ENCODE assay signal across 18 cellular contexts in genomic region chr5:90293931-90294330, GRCh38.
DNase-seq lines count a peak whose midpoint lies in the region; ATAC-seq, FAIRE-seq and TF ChIP-seq lines count a peak whose summit lies in the region.
"Had no signal": no experiment of that assay in that cellular context is flagged by ENCODE, and none has a peak within 500 bp of the region (broad histone marks: within the 10 kb centered on the region; RNA-seq: fewer than 3 reads in every experiment).

No MANE protein-coding gene starts in this region.

- H2BK15ac ChIP-seq in H1 (ENCODE audit: low read length), result no peak overlapping the region

- POLR2A ChIA-PET in H1 (lab: Charles Lee; ENCODE audit: partially characterized antibody), result no interaction called here
- POLR2A ChIA-PET in CD4-positive, alpha-beta T cell (lab: Charles Lee), result no interaction called here

- peaks cover 0 to 4% (median 2%) of the 10 kb centered on the region in 4 experiments; a peak in 2 of 7 replicates for H3K4me1 ChIP-seq in H1 (replicated peaks in 1 of 4; ENCODE audit: control insufficient read depth in 3 of 4, insufficient read depth in 4 of 4, low read length in 3 of 4)
- H3K4me1 ChIP-seq: thyroid gland had no signal

- no peaks in the 10 kb centered on the region for H3K79me1 ChIP-seq in H1 (ENCODE audit: low read depth, low read length)

- peak; percentile 19 for FAIRE-seq in H1 (lab: Jason Lieb, UNC)
- FAIRE-seq: GM19239 had no signal

- no peak for TF ChIP-seq EP300 in H1 (IDR thresholded peaks at IDR 0.05; ENCODE audit: borderline replicate concordance in 1 of 2, low read depth in 2 of 2, low read length in 2 of 2)

- no peaks in the 10 kb centered on the region for H3K79me2 ChIP-seq in H1 (ENCODE audit: control insufficient read depth in 1 of 2, insufficient read depth in 2 of 2, low read length in 2 of 2)

- H2AFZ ChIP-seq in H1 (ENCODE audit: low read length), result no peak overlapping the region

- in situ Hi-C loops in Caki2 (cut with HindIII; ENCODE audit: low pct_unique_long_range_greater_than_20kb, low sequenced_read_pairs), result no loop called here

- ATAC-seq in CD4-positive, alpha-beta T cell (ENCODE audit: poor library complexity), result no peak
- ATAC-seq in HG03354 (IDR thresholded peaks at IDR 0.05; ENCODE audit: poor library complexity, severe bottlenecking, unreplicated experiment), result no peak
- ATAC-seq: activated T-cell treated with anti-CD3 and anti-CD28 coated beads, Interleukin-2, amount 50 U/mL, for 72 hours; gastrocnemius medialis had no signal

- no peak overlapping the region for H3K4ac ChIP-seq in H1 (replicated peaks; ENCODE audit: insufficient read length, low read depth, low read length)

- H3K14ac ChIP-seq in H1 (ENCODE audit: insufficient read length), result no peak overlapping the region

- DNase-seq in Caki2 (ENCODE audit: low read depth), result peak; percentile 45
- DNase-seq in NCI-H226, result peak; percentile 37
- DNase-seq in H1 (ENCODE audit: low read depth in 1 of 2, low spot score in 2 of 2), result no peak
- peak; percentile 1 to 54 for DNase-seq in lung microvascular endothelial cell (ENCODE audit: low read depth in 2 of 2)
- no peak for DNase-seq in CD4-positive, alpha-beta T cell
- DNase-seq in NCI-H2029 (lab: John Stamatoyannopoulos, UW), result no peak
- DNase-seq in NCI-H1092 treated with DMSO at 0.1 percent for 48 hours (lab: John Stamatoyannopoulos, UW), result no peak
- DNase-seq: activated CD4-positive, alpha-beta T cell treated with anti-CD3 and anti-CD28 coated beads, Interleukin-2, amount 10 ng/mL, durations not matched to agents 24 days and 14 days; activated T-cell treated with anti-CD3 and anti-CD28 coated beads, Interleukin-2, amount 50 U/mL, for 72 hours; amniotic stem cell; gastrocnemius medialis; kidney; posterior cingulate gyrus; thyroid gland had no signal

- H3K4me3 ChIP-seq in H1 (ENCODE audit: extremely low read depth in 1 of 4, insufficient read depth in 2 of 4, low read depth in 3 of 4, low read length in 4 of 4), result no peak overlapping the region
- H3K4me3 ChIP-seq: gastrocnemius medialis, thyroid gland had no signal

- H4K8ac ChIP-seq in H1 (ENCODE audit: extremely low read depth, insufficient read depth, low read length), result no peak overlapping the region

- H2BK120ac ChIP-seq in H1 (replicated peaks; ENCODE audit: low read depth, low read length), result no peak overlapping the region

- no peaks in the 10 kb centered on the region for H3K36me3 ChIP-seq in H1 (ENCODE audit: control insufficient read depth in 2 of 4, insufficient read depth in 4 of 4, low read length in 3 of 4)
- H3K36me3 ChIP-seq: gastrocnemius medialis, thyroid gland had no signal

- H2BK20ac ChIP-seq in H1 (ENCODE audit: low read length), result no peak overlapping the region

- H3K23me2 ChIP-seq in H1 (ENCODE audit: low read depth, low read length), result no peaks in the 10 kb centered on the region

- no peak overlapping the region for H4K91ac ChIP-seq in H1 (replicated peaks; ENCODE audit: insufficient read length, low read length)

- intact Hi-C loops in CD4-positive, alpha-beta T cell (cut with DNase I, micrococcal nuclease), result no loop called here

- H2AK5ac ChIP-seq in H1 (ENCODE audit: low read depth, low read length), result no peak overlapping the region

- 94% methylated on average over 2 of the region's 2 CpGs; no CpG with 5 or more reads in 1 of the 2 experiments for WGBS in H1 (ENCODE audit: extremely low coverage in 1 of 2, insufficient coverage in 1 of 2, insufficient read length in 1 of 2, insufficient replicate concordance in 2 of 2, low coverage in 1 of 2, low lambda C conversion rate in 2 of 2, missing lambda C conversion rate in 1 of 2), 2 experiments

- TF ChIP-seq POLR2A in H1 (IDR thresholded peaks at IDR 0.05; ENCODE audit: control extremely low read depth in 1 of 2, low read depth in 2 of 2, low read length in 2 of 2), result no peak

- no peak overlapping the region for H3K9ac ChIP-seq in H1 (replicated peaks in 1 of 4; ENCODE audit: extremely low read depth in 1 of 4, low read depth in 3 of 4, low read length in 3 of 4)
- H3K9ac ChIP-seq: KMS-11 had no signal

- H3K4me3 Mint-ChIP-seq in CD4-positive, alpha-beta T cell, result no peak overlapping the region
- H3K4me3 Mint-ChIP-seq: activated CD4-positive, alpha-beta T cell treated with anti-CD3 and anti-CD28 coated beads, Interleukin-2, amount 10 ng/mL, durations not matched to agents 24 days and 14 days; activated T-cell treated with anti-CD3 and anti-CD28 coated beads, Interleukin-2, amount 50 U/mL, for 72 hours had no signal

- H3K18ac ChIP-seq in H1 (ENCODE audit: extremely low read depth, low read length), result no peak overlapping the region

- H4K20me1 ChIP-seq in H1 (replicated peaks in 1 of 2; ENCODE audit: control insufficient read depth in 1 of 2, insufficient read depth in 2 of 2, low read length in 2 of 2), result no peaks in the 10 kb centered on the region

- no peak for TF ChIP-seq CTCF in H1 (IDR thresholded peaks at IDR 0.05; ENCODE audit: control extremely low read depth in 1 of 3, insufficient read depth in 1 of 3, low read depth in 1 of 3, low read length in 3 of 3)
- TF ChIP-seq CTCF in CD4-positive, alpha-beta T cell (IDR thresholded peaks at IDR 0.05), result no peak

- H3K56ac ChIP-seq in H1 (replicated peaks; ENCODE audit: insufficient read length, low read depth, low read length), result no peak overlapping the region

- H3K23ac ChIP-seq in H1 (ENCODE audit: insufficient read length), result no peak overlapping the region

- H4K5ac ChIP-seq in H1 (ENCODE audit: insufficient read length, low read depth, low read length), result no peak overlapping the region

- no peaks in the 10 kb centered on the region for H3K9me3 ChIP-seq in H1 (ENCODE audit: insufficient read depth in 2 of 2, low read depth in 1 of 2, low read length in 1 of 2)
- no peaks in the 10 kb centered on the region for H3K9me3 ChIP-seq in CD4-positive, alpha-beta T cell (ENCODE audit: control insufficient read depth, low read length)
- H3K9me3 ChIP-seq: gastrocnemius medialis, thyroid gland had no signal

- peaks cover 10% of the 10 kb centered on the region for H3K27me3 Mint-ChIP-seq in CD4-positive, alpha-beta T cell

- no peaks in the 10 kb centered on the region for H3K9me3 Mint-ChIP-seq in CD4-positive, alpha-beta T cell
- H3K9me3 Mint-ChIP-seq: activated CD4-positive, alpha-beta T cell treated with anti-CD3 and anti-CD28 coated beads, Interleukin-2, amount 10 ng/mL, durations not matched to agents 24 days and 14 days; activated T-cell treated with anti-CD3 and anti-CD28 coated beads, Interleukin-2, amount 50 U/mL, for 72 hours had no signal

- CTCF ChIA-PET in H1 (lab: Charles Lee; ENCODE audit: partially characterized antibody), result no interaction called here
- CTCF ChIA-PET in CD4-positive, alpha-beta T cell (lab: Charles Lee), result no interaction called here

- no peaks in the 10 kb centered on the region for H3K36me3 Mint-ChIP-seq in CD4-positive, alpha-beta T cell (ENCODE audit: low read depth)

- H3K4me1 Mint-ChIP-seq in CD4-positive, alpha-beta T cell (ENCODE audit: low read depth), result no peaks in the 10 kb centered on the region
- H3K4me1 Mint-ChIP-seq: activated CD4-positive, alpha-beta T cell treated with anti-CD3 and anti-CD28 coated beads, Interleukin-2, amount 10 ng/mL, durations not matched to agents 24 days and 14 days had no signal

- H3K4me2 ChIP-seq in H1 (ENCODE audit: insufficient read depth in 1 of 2, low read depth in 2 of 2, low read length in 2 of 2), result no peak overlapping the region
- H3K4me2 ChIP-seq: KMS-11 had no signal

- no peak overlapping the region for H2BK5ac ChIP-seq in H1 (ENCODE audit: low read depth, low read length)

- H2BK12ac ChIP-seq in H1 (ENCODE audit: low read depth, low read length), result no peak overlapping the region

- no peak overlapping the region for H3K27ac ChIP-seq in H1 (ENCODE audit: low read depth, low read length)
- no peak overlapping the region for H3K27ac ChIP-seq in CD4-positive, alpha-beta T cell (ENCODE audit: low read depth, low read length)
- H3K27ac ChIP-seq: gastrocnemius medialis, KMS-11, RWPE1, thyroid gland had no signal

- no peak overlapping the region for H3K27ac Mint-ChIP-seq in CD4-positive, alpha-beta T cell
- H3K27ac Mint-ChIP-seq: activated CD4-positive, alpha-beta T cell treated with anti-CD3 and anti-CD28 coated beads, Interleukin-2, amount 10 ng/mL, durations not matched to agents 24 days and 14 days; activated T-cell treated with anti-CD3 and anti-CD28 coated beads, Interleukin-2, amount 50 U/mL, for 72 hours had no signal

- TF ChIP-seq RAD21 in H1 (IDR thresholded peaks at IDR 0.05 in 1 of 2, conservative IDR thresholded peaks at IDR 0.05 in 1 of 2; ENCODE audit: low read depth in 2 of 2, low read length in 2 of 2), result no peak

- no peaks in the 10 kb centered on the region; a peak in 1 of 7 replicates for H3K27me3 ChIP-seq in H1 (replicated peaks in 1 of 4; ENCODE audit: control insufficient read depth in 3 of 4, extremely low read depth in 1 of 4, insufficient read depth in 3 of 4, low read length in 3 of 4)
- no peaks in the 10 kb centered on the region for H3K27me3 ChIP-seq in CD4-positive, alpha-beta T cell (ENCODE audit: control insufficient read depth, insufficient read depth, low read length)
- H3K27me3 ChIP-seq: gastrocnemius medialis, thyroid gland had no signal

TF ChIP-seq in H1, 55 proteins besides CTCF, POLR2A, EP300 and RAD21:
- TF ChIP-seq CTBP2 (IDR thresholded peaks at IDR 0.05; ENCODE audit: borderline replicate concordance, insufficient read depth, insufficient read length, low read length) (no peak), SP2 (IDR thresholded peaks at IDR 0.05; ENCODE audit: low read length) (no peak), EGR1 (IDR thresholded peaks at IDR 0.05; ENCODE audit: borderline replicate concordance, low read depth, low read length) (no peak), TCF12 (IDR thresholded peaks at IDR 0.05; ENCODE audit: low read depth, low read length) (no peak), SRF (IDR thresholded peaks at IDR 0.05; ENCODE audit: low read depth, low read length) (peak; percentile 89)

Comparison
In these comparisons a context has a peak if more than half of its experiments do, and no peak if none do; other contexts are left out.
1. DNase-seq: peak in Caki2 (single experiment), NCI-H226 (single experiment) and lung microvascular endothelial cell (2 of 2); none in H1 (0 of 2), CD4-positive, alpha-beta T cell (0 of 10), NCI-H2029 (single experiment) and NCI-H1092 treated with DMSO at 0.1 percent for 48 hours (single experiment).